Comparison of ENCODE assay signal across 13 cellular contexts in the genomic region with DNA sequence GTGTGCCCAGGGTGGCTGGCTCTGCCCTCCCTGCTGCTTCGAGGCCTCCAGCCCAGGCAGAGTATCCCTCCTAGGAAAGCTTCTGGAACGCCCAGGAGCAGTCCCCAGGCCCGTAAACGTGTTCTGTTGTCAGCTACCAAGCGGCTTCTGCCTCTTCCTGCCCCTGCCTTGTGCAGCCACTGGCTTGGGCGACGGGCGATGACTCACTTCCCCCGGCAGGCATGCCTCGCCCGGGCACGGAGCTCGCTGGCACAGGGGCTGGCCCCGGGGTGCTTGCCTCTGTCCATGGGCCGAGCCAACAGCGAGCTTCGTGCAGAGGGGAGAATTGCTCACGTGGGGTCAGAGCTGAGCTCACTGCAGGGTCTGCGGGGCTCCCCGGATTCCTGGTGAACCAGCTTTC.
DNase-seq lines count a peak whose midpoint lies in the region; ATAC-seq and TF ChIP-seq lines count a peak whose summit lies in the region.
"Had no signal": no experiment of that assay in that cellular context is flagged by ENCODE, and none has a peak within 500 bp of the region (broad histone marks: within the 10 kb centered on the region; RNA-seq: fewer than 3 reads in every experiment).

No MANE protein-coding gene starts in this region.

- no peaks in the 10 kb centered on the region for H3K9me3 ChIP-seq in HCT116 (ENCODE audit: control insufficient read depth in 1 of 2, insufficient read depth in 1 of 2, low read depth in 1 of 2, low read length in 2 of 2)
- no peaks in the 10 kb centered on the region for H3K9me3 ChIP-seq in T-helper 17 cell (ENCODE audit: control insufficient read depth, low read length, poor library complexity, severe bottlenecking)
- H3K9me3 ChIP-seq: right lobe of liver had no signal

- WGBS in urinary bladder = 89% methylated on average over 20 of the region's 20 CpGs

- no peak for TF ChIP-seq POLR2A in HCT116 (IDR thresholded peaks at IDR 0.05; ENCODE audit: borderline replicate concordance, extremely low read depth, insufficient read depth, insufficient read length)

- H3K79me2 ChIP-seq in HCT116 (ENCODE audit: insufficient read depth, low read length) = no peaks in the 10 kb centered on the region

- H3K27ac Mint-ChIP-seq in T-helper 17 cell = no peak overlapping the region
- H3K27ac Mint-ChIP-seq: T-helper 1 cell treated with Interleukin-12 subunit alpha and Interleukin-12 subunit beta and Interleukin-4 antibody, amounts not matched to agents 30 μg/mL and 1 μg/mL, for 36 hours had no signal

- H3K4me3 ChIP-seq in HCT116 (replicated peaks in 1 of 2; ENCODE audit: low read depth in 1 of 2, low read length in 2 of 2) = peak overlapping the region; percentile 15 to 40; a peak in 2 of 4 replicates
- no peak overlapping the region for H3K4me3 ChIP-seq in urinary bladder (ENCODE audit: low read depth, low read length)
- H3K4me3 ChIP-seq: right lobe of liver had no signal

- DNase-seq in HCT116 (ENCODE audit: low read depth, low spot score) (peak; percentile 18), RPMI7951 (ENCODE audit: low read depth) (peak; percentile 86), foreskin melanocyte (no peak), T-helper 17 cell (no peak)
- DNase-seq: activated CD8-positive, alpha-beta memory T cell treated with anti-CD3 and anti-CD28 coated beads for 24 hours; activated gamma-delta T cell treated with Interleukin-2 at 50 U/mL for 16 hours; hippocampal formation; left ventricle myocardium superior; right lobe of liver had no signal

- POLR2A ChIA-PET in HCT116 (lab: Charles Lee) = interaction anchor here (1.1 kb wide), 1 partner anchor 226 kb away, joined by 3 read pairs; no protein-coding TSS in a partner anchor

- H3K27me3 Mint-ChIP-seq in T-helper 17 cell = peaks cover 49% of the 10 kb centered on the region

- intact Hi-C loops in HCT116 (cut with micrococcal nuclease) = loop anchor here (1.0 kb wide), 1 partner anchor 383 kb away; no protein-coding TSS in a partner anchor

- no peaks in the 10 kb centered on the region for H4K20me1 ChIP-seq in HCT116 (ENCODE audit: insufficient read depth)

- RAD21 ChIA-PET in HCT116 (lab: Charles Lee; ENCODE audit: low non-redundant PET in 1 of 2, low total read pairs in 2 of 2, uncharacterized antibody in 2 of 2, unreplicated experiment in 2 of 2) = no interaction called here

- H3K27me3 ChIP-seq in HCT116 (ENCODE audit: insufficient read depth, low read length) = no peaks in the 10 kb centered on the region
- H3K27me3 ChIP-seq: right lobe of liver had no signal

- no peaks in the 10 kb centered on the region for H3K4me1 Mint-ChIP-seq in T-helper 17 cell

- H3K4me2 ChIP-seq in HCT116 (ENCODE audit: low read length) = peak overlapping the region; percentile 77

- H2AFZ ChIP-seq in HCT116 (ENCODE audit: low read depth, low read length, poor library complexity, severe bottlenecking) = peak overlapping the region; percentile 99

- CTCF ChIA-PET in HCT116 (lab: Charles Lee) = interaction anchor here (1.5 kb wide), 1 partner anchor 383 kb away, joined by 3 read pairs; no protein-coding TSS in a partner anchor

- H3K27ac ChIP-seq in HCT116 (ENCODE audit: low read depth, low read length) = peak overlapping the region; percentile 35; the same call in 1 of the 2 replicates
- H3K27ac ChIP-seq in urinary bladder (ENCODE audit: low read depth) = peak overlapping the region; percentile 77
- H3K27ac ChIP-seq: right lobe of liver had no signal

- ATAC-seq in HCT116 (peak; percentile 99), esophagus mucosa (peak; percentile 87), GM21447 (IDR thresholded peaks at IDR 0.05; ENCODE audit: unreplicated experiment) (no peak), T-helper 17 cell (no peak)
- ATAC-seq: left ventricle myocardium superior had no signal

- H3K4me1 ChIP-seq in HCT116 (ENCODE audit: control insufficient read depth in 1 of 2, insufficient read depth in 2 of 2, low read length in 2 of 2) (peaks cover 10 to 16% of the 10 kb centered on the region in 2 experiments; a peak in 3 of 4 replicates), urinary bladder (ENCODE audit: insufficient read depth) (no peaks in the 10 kb centered on the region)
- H3K4me1 ChIP-seq: right lobe of liver had no signal

- TF ChIP-seq CTCF in HCT116 (IDR thresholded peaks at IDR 0.05 in 2 of 3, conservative IDR thresholded peaks at IDR 0.05 in 1 of 3; ENCODE audit: borderline replicate concordance in 1 of 3, insufficient read depth in 1 of 3, low read depth in 2 of 3, low read length in 2 of 3) = no peak

- peak overlapping the region; percentile 55 for H3K9ac ChIP-seq in HCT116 (ENCODE audit: low read length)

- H3K4me3 Mint-ChIP-seq in T-helper 17 cell = no peak overlapping the region
- H3K4me3 Mint-ChIP-seq: T-helper 1 cell treated with Interleukin-12 subunit alpha and Interleukin-12 subunit beta and Interleukin-4 antibody, amounts not matched to agents 30 μg/mL and 1 μg/mL, for 36 hours had no signal

- H3K36me3 ChIP-seq in HCT116 (ENCODE audit: control insufficient read depth in 1 of 2, insufficient read depth in 2 of 2, low read length in 2 of 2) (no peaks in the 10 kb centered on the region), urinary bladder (ENCODE audit: insufficient read depth) (no peaks in the 10 kb centered on the region)
- H3K36me3 ChIP-seq: right lobe of liver had no signal

- no peak for TF ChIP-seq RAD21 in HCT116 (IDR thresholded peaks at IDR 0.05; ENCODE audit: low read depth)

- no peaks in the 10 kb centered on the region for H3K9me2 ChIP-seq in HCT116 (ENCODE audit: insufficient read depth)

- no peaks in the 10 kb centered on the region for H3K36me3 Mint-ChIP-seq in T-helper 17 cell (ENCODE audit: low read depth)

- no TSS peak for BruUV-seq in HCT116 (replicated peaks; lab: Mats Ljungman, UMichigan)

TF ChIP-seq in HCT116, 20 proteins besides CTCF, POLR2A, EP300 and RAD21 (continues in another document):
- TF ChIP-seq EGR1 (IDR thresholded peaks at IDR 0.05; ENCODE audit: low read depth) (no peak), YY1 (IDR thresholded peaks at IDR 0.05; ENCODE audit: extremely low read depth, insufficient replicate concordance, low read depth, low read length) (peak; percentile 42), ZFX (IDR thresholded peaks at IDR 0.05) (no peak), ZNF274 (IDR thresholded peaks at IDR 0.05; ENCODE audit: low read depth, low read length) (no peak), REST (IDR thresholded peaks at IDR 0.05; ENCODE audit: low read depth) (no peak), EZH2 (IDR thresholded peaks at IDR 0.05) (no peak), FOSL1 (IDR thresholded peaks at IDR 0.05; ENCODE audit: low read depth) (peak; percentile 84), POLR2AphosphoS5 (IDR thresholded peaks at IDR 0.05; ENCODE audit: low read depth, low read length) (peak; percentile 77), ZBTB33 (IDR thresholded peaks at IDR 0.05; ENCODE audit: extremely low read depth, insufficient replicate concordance, low read length) (no peak), EZH2phosphoT487 (IDR thresholded peaks at IDR 0.05; ENCODE audit: borderline replicate concordance) (no peak), JUND (IDR thresholded peaks at IDR 0.05) (peak; percentile 87), SP1 (IDR thresholded peaks at IDR 0.05; ENCODE audit: low read depth) (peak; percentile 52; the same call in 1 of the 2 replicates), ATF3 (IDR thresholded peaks at IDR 0.05) (no peak), TCF7L2 (IDR thresholded peaks at IDR 0.05; ENCODE audit: borderline replicate concordance, extremely low read depth, insufficient read depth, insufficient read length) (no peak)

Comparison
In these comparisons a context has a peak if more than half of its experiments do, and no peak if none do; other contexts are left out.
1. ATAC-seq: peak in HCT116 (single experiment) and esophagus mucosa (single experiment); none in GM21447 (single experiment) and T-helper 17 cell (single experiment).
2. DNase-seq: peak in HCT116 (single experiment) and RPMI7951 (single experiment); none in foreskin melanocyte (single experiment) and T-helper 17 cell (0 of 3).